11 cellular contexts compared by ENCODE assay signal in genomic region chr11:84993386-84993785, GRCh38.
A peak's percentile ranks its signal among the peaks of the same experiment; 100 is the strongest.
DNase-seq lines count a peak whose midpoint lies in the region; ATAC-seq and TF ChIP-seq lines count a peak whose summit lies in the region.
"Had no signal": no experiment of that assay in that cellular context is flagged by ENCODE, and none has a peak within 500 bp of the region (broad histone marks: within the 10 kb centered on the region; RNA-seq: fewer than 3 reads in every experiment).

No MANE protein-coding gene starts in this region.

- no peak overlapping the region for H3K4me3 ChIP-seq in PC-9
- H3K4me3 ChIP-seq: MG63 had no signal

- H3K4me2 ChIP-seq in PC-9, result no peak overlapping the region

- H3K9me3 ChIP-seq in PC-9 (ENCODE audit: insufficient read depth, low read depth), result no peaks in the 10 kb centered on the region
- H3K9me3 ChIP-seq: MG63 had no signal

- H3K79me2 ChIP-seq in PC-9 (ENCODE audit: low read depth), result no peaks in the 10 kb centered on the region

- DNase-seq in AG09319 (ENCODE audit: extremely low read depth, low read depth) (no peak), PC-9 (peak in 1 of 2 experiments; percentile 1), glutamatergic neuron (peak; percentile 14), NCI-H1436 (lab: John Stamatoyannopoulos, UW) (no peak), SK-N-DZ (ENCODE audit: low spot score) (no peak), GF-D8 (lab: John Stamatoyannopoulos, UW) (no peak)
- DNase-seq: MG63, SHP77 treated with DMSO at 0.1 percent for 48 hours had no signal

- no peaks in the 10 kb centered on the region for H3K36me3 ChIP-seq in PC-9 (ENCODE audit: low read depth)
- H3K36me3 ChIP-seq: MG63 had no signal

- no peak overlapping the region for H3K27ac ChIP-seq in PC-9

- CTCF ChIA-PET in PC-9 (lab: Charles Lee), result no interaction called here

- H3K27me3 Mint-ChIP-seq in glutamatergic neuron (ENCODE audit: unreplicated experiment), result no peaks in the 10 kb centered on the region
- H3K27me3 Mint-ChIP-seq: brain had no signal

- no peak overlapping the region for H2AFZ ChIP-seq in PC-9

- no peaks in the 10 kb centered on the region for H3K27me3 ChIP-seq in PC-9 (ENCODE audit: insufficient read depth, low read depth)
- H3K27me3 ChIP-seq: MG63 had no signal

- H3F3A ChIP-seq in PC-9 (ENCODE audit: insufficient read depth, low read depth), result no peaks in the 10 kb centered on the region

- intact Hi-C loops in PC-9 (cut with micrococcal nuclease; ENCODE audit: unreplicated experiment), result loop anchor here (2.0 kb wide), 1 partner anchor 193 kb away; no protein-coding TSS in a partner anchor

- H3K27ac Mint-ChIP-seq in glutamatergic neuron (ENCODE audit: unreplicated experiment), result no peak overlapping the region
- H3K27ac Mint-ChIP-seq: brain had no signal

- ATAC-seq in GM21360 (IDR thresholded peaks at IDR 0.05; ENCODE audit: unreplicated experiment), result peak; percentile 57
- ATAC-seq in HG03139 (IDR thresholded peaks at IDR 0.05; ENCODE audit: unreplicated experiment), result no peak

- H3K4me3 Mint-ChIP-seq in glutamatergic neuron (ENCODE audit: unreplicated experiment), result no peak overlapping the region
- H3K4me3 Mint-ChIP-seq: brain had no signal

- no peaks in the 10 kb centered on the region for H4K20me1 ChIP-seq in PC-9 (ENCODE audit: insufficient read depth)

- POLR2A ChIA-PET in PC-9 (lab: Charles Lee; ENCODE audit: unreplicated experiment), result no interaction called here

- no TSS peak for BruUV-seq in PC-9 (replicated peaks; lab: Mats Ljungman, UMichigan)

- H3K4me1 Mint-ChIP-seq in glutamatergic neuron (ENCODE audit: low read depth, unreplicated experiment), result peaks cover 1% of the 10 kb centered on the region
- H3K4me1 Mint-ChIP-seq: brain had no signal

- TF ChIP-seq CTCF in AG09319 (IDR thresholded peaks at IDR 0.05; ENCODE audit: low read depth, low read length) (peak; percentile 52), PC-9 (conservative IDR thresholded peaks at IDR 0.05) (peak; percentile 53), glutamatergic neuron (IDR thresholded peaks at IDR 0.05; ENCODE audit: partially characterized antibody, unreplicated experiment) (peak; percentile 19)

- no peaks in the 10 kb centered on the region for H3K36me3 Mint-ChIP-seq in glutamatergic neuron (ENCODE audit: unreplicated experiment)
- H3K36me3 Mint-ChIP-seq: brain had no signal

- no peaks in the 10 kb centered on the region for H3K9me3 Mint-ChIP-seq in glutamatergic neuron (ENCODE audit: unreplicated experiment)

- H3K9me2 ChIP-seq in PC-9 (ENCODE audit: insufficient read depth), result no peaks in the 10 kb centered on the region

- no peaks in the 10 kb centered on the region for H3K4me1 ChIP-seq in PC-9 (replicated peaks; ENCODE audit: insufficient read depth)
